26 cellular contexts compared by ENCODE assay signal in the genomic region with DNA sequence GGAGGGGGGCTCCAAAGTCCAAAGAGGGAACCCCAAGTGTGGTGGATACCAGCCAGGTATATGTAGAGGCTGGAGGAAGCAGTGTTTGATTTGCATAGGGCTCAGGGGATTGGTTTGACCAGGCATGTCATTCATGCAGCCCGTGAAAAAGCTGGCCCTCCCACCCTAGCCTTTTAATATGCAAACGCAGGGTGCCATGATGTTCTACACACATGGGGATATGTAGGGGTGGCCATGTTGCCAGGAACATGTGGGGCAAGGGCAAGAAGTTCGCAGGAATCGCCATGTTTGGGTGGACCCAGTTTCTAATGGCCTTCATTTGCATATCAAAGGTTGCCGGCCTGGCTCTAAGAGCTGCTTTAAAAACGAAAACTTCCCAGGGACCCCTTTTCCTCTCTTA. TPM values are rescaled to one million over a fixed set of nuclear protein-coding genes. Genes with fewer than 3 reads are reported as not detected.
"Had no signal": no experiment of that assay in that cellular context is flagged by ENCODE, and none has a peak within 500 bp of the region (broad histone marks: within the 10 kb centered on the region; RNA-seq: fewer than 3 reads in every experiment).

No MANE protein-coding gene starts in this region.

- H3K4me3 Mint-ChIP-seq: memory B cell; mesothelial cell of epicardium; nephron; stimulated activated memory B cell treated with anti-CD40 and anti-IgM and Interleukin-4, amounts not matched to agents 10 μg/mL and 1 μg/mL and 100 μg/mL, for 72 hours; stimulated activated naive CD8-positive, alpha-beta T cell treated with anti-CD3 and anti-CD28 coated beads, Interleukin-15, Interleukin-2, amounts not matched to agents 100 ng/mL and 50 ng/mL, for 24 hours had no signal

- H3K27ac ChIP-seq: heart right ventricle, left ventricle myocardium inferior, lower lobe of right lung, parathyroid adenoma, psoas muscle, right lobe of liver, tibial artery, upper lobe of right lung, vagina had no signal

- H3K9me3 ChIP-seq: heart right ventricle, left ventricle myocardium inferior, lower lobe of right lung, psoas muscle, right lobe of liver, upper lobe of right lung, vagina had no signal

- H3K4me3 ChIP-seq: heart right ventricle, left ventricle myocardium inferior, lower lobe of right lung, psoas muscle, right lobe of liver, tibial artery, upper lobe of right lung, vagina had no signal

- H3K27me3 ChIP-seq: heart right ventricle, right lobe of liver, upper lobe of right lung, vagina had no signal

- H3K4me1 ChIP-seq: heart right ventricle, left ventricle myocardium inferior, lower lobe of right lung, parathyroid adenoma, psoas muscle, right lobe of liver, tibial artery, upper lobe of right lung, vagina had no signal

- H3K4me1 Mint-ChIP-seq: mesothelial cell of epicardium; nephron; stimulated activated memory B cell treated with anti-CD40 and anti-IgM and Interleukin-4, amounts not matched to agents 10 μg/mL and 1 μg/mL and 100 μg/mL, for 72 hours had no signal

- H3K9ac ChIP-seq: parathyroid adenoma had no signal

- H3K27me3 Mint-ChIP-seq: stimulated activated naive CD8-positive, alpha-beta T cell treated with anti-CD3 and anti-CD28 coated beads, Interleukin-15, Interleukin-2, amounts not matched to agents 100 ng/mL and 50 ng/mL, for 24 hours had no signal

- FAIRE-seq: endometrium, frontal cortex, keratinocyte had no signal

- H3K79me2 ChIP-seq: parathyroid adenoma had no signal

- H2AFZ ChIP-seq: parathyroid adenoma had no signal

- DNase-seq: effector memory CD4-positive, alpha-beta T cell; heart right ventricle; hypothalamus; left cardiac atrium; left ventricle myocardium inferior; lower lobe of right lung; psoas muscle; retina; right lobe of liver; stimulated activated CD4-positive, alpha-beta T cell treated with anti-CD3 and anti-CD28 coated beads, Interleukin-15, amount 100 ng/mL, for 24 hours; stimulated activated CD4-positive, alpha-beta T cell treated with anti-CD3 and anti-CD28 coated beads, Interleukin-1b, Interleukin-23, amount 100 ng/mL, for 48 hours; stimulated activated CD4-positive, alpha-beta T cell treated with anti-CD3 and anti-CD28 coated beads, Interleukin-4, amount 100 ng/mL, for 24 hours; tibial artery; upper lobe of right lung had no signal

- ATAC-seq: esophagus mucosa; heart right ventricle; left cardiac atrium; lower lobe of right lung; psoas muscle; right lobe of liver; stimulated activated memory B cell treated with anti-CD40 and anti-IgM and Interleukin-4, amounts not matched to agents 10 μg/mL and 1 μg/mL and 100 μg/mL, for 72 hours; upper lobe of right lung had no signal

- H3K36me3 ChIP-seq: heart right ventricle, left ventricle myocardium inferior, lower lobe of right lung, right lobe of liver, tibial artery, upper lobe of right lung, vagina had no signal

- H3K27ac Mint-ChIP-seq: memory B cell; mesothelial cell of epicardium; nephron; stimulated activated memory B cell treated with anti-CD40 and anti-IgM and Interleukin-4, amounts not matched to agents 10 μg/mL and 1 μg/mL and 100 μg/mL, for 72 hours; stimulated activated naive CD8-positive, alpha-beta T cell treated with anti-CD3 and anti-CD28 coated beads, Interleukin-15, Interleukin-2, amounts not matched to agents 100 ng/mL and 50 ng/mL, for 24 hours had no signal

RNA-seq across cellular contexts. Expression of gene B3GNT7, which starts 33.6 kb away (rescaled TPM):
- total RNA-seq: myocyte had no signal
- polyA plus RNA-seq: keratinocyte had no signal
